34 cellular contexts compared by ENCODE assay signal in the genomic region with DNA sequence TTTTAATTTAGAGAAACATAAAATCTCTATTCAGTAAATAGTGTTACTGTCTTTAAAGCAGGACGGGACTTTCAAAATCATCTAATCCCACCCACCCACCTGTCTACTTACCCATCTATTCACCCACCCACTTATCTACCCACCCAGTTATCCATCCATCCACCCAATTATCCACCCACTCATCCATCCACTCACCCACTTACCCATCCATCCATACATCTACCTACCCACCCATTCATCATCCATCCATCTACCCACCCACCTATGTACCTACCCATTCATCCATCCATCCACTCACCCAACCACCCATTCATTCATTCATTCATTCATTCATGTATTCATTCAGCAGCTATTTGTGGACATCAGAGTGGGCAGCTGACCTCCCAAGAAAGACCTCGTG.
"Had no signal": no experiment of that assay in that cellular context is flagged by ENCODE, and none has a peak within 500 bp of the region (broad histone marks: within the 10 kb centered on the region; RNA-seq: fewer than 3 reads in every experiment).

No MANE protein-coding gene starts in this region.

- H3K9me3 ChIP-seq: body of pancreas had no signal

- H3K4me3 ChIP-seq: adrenal gland, body of pancreas, breast epithelium had no signal

- H3K4me1 ChIP-seq: adrenal gland, body of pancreas, breast epithelium had no signal

- H3K4me1 Mint-ChIP-seq: activated B cell treated with CpG ODN at 0.5 μM for 24 hours had no signal

- H3K27me3 ChIP-seq: adrenal gland, body of pancreas, brain microvascular endothelial cell, breast epithelium had no signal

- H3K4me3 Mint-ChIP-seq: activated B cell treated with CpG ODN at 0.5 μM for 24 hours; activated CD4-positive, alpha-beta memory T cell treated with anti-CD3 and anti-CD28 coated beads for 36 hours; activated CD4-positive, alpha-beta T cell treated with anti-CD3 and anti-CD28 coated beads, Interleukin-2, amount 10 ng/mL, durations not matched to agents 24 days and 14 days; activated CD8-positive, alpha-beta T cell treated with anti-CD3 and anti-CD28 coated beads for 36 hours; activated naive CD4-positive, alpha-beta T cell treated with anti-CD3 and anti-CD28 coated beads for 36 hours; activated naive CD8-positive, alpha-beta T cell treated with anti-CD3 and anti-CD28 coated beads for 36 hours; T-helper 1 cell treated with Interleukin-12 subunit alpha and Interleukin-12 subunit beta and Interleukin-4 antibody, amounts not matched to agents 30 μg/mL and 1 μg/mL, for 36 hours; T-helper 2 cell treated with Interferon-gamma antibody and Interleukin-4, amounts not matched to agents 5 μg/mL and 100 μg/mL, for 36 hours had no signal

- H3K27me3 Mint-ChIP-seq: activated B cell treated with CpG ODN at 0.5 μM for 24 hours; activated CD4-positive, alpha-beta memory T cell treated with anti-CD3 and anti-CD28 coated beads for 36 hours; activated CD4-positive, alpha-beta T cell treated with anti-CD3 and anti-CD28 coated beads, Interleukin-2, amount 10 ng/mL, durations not matched to agents 24 days and 14 days; activated CD8-positive, alpha-beta T cell treated with anti-CD3 and anti-CD28 coated beads for 36 hours; activated naive CD8-positive, alpha-beta T cell treated with anti-CD3 and anti-CD28 coated beads for 36 hours had no signal

- ATAC-seq: activated CD8-positive, alpha-beta T cell treated with anti-CD3 and anti-CD28 coated beads for 36 hours; activated naive CD4-positive, alpha-beta T cell treated with anti-CD3 and anti-CD28 coated beads, Interleukin-2, amount 50 U/mL, for 72 hours; body of pancreas had no signal

- H3K27ac Mint-ChIP-seq: activated B cell treated with CpG ODN at 0.5 μM for 24 hours; activated CD4-positive, alpha-beta memory T cell treated with anti-CD3 and anti-CD28 coated beads for 36 hours; activated CD4-positive, alpha-beta T cell treated with anti-CD3 and anti-CD28 coated beads, Interleukin-2, amount 10 ng/mL, durations not matched to agents 24 days and 14 days; activated CD8-positive, alpha-beta T cell treated with anti-CD3 and anti-CD28 coated beads for 36 hours; activated naive CD4-positive, alpha-beta T cell treated with anti-CD3 and anti-CD28 coated beads for 36 hours; activated naive CD8-positive, alpha-beta T cell treated with anti-CD3 and anti-CD28 coated beads for 36 hours; T-helper 1 cell treated with Interleukin-12 subunit alpha and Interleukin-12 subunit beta and Interleukin-4 antibody, amounts not matched to agents 30 μg/mL and 1 μg/mL, for 36 hours; T-helper 2 cell treated with Interferon-gamma antibody and Interleukin-4, amounts not matched to agents 5 μg/mL and 100 μg/mL, for 36 hours had no signal

- FAIRE-seq: astrocyte, TTC549 had no signal

- DNase-seq: activated B cell treated with CpG ODN at 0.5 μM for 24 hours; activated CD4-positive, alpha-beta memory T cell treated with anti-CD3 and anti-CD28 coated beads for 36 hours; activated CD4-positive, alpha-beta T cell treated with anti-CD3 and anti-CD28 coated beads for 4 hours; activated CD4-positive, alpha-beta T cell treated with anti-CD3 and anti-CD28 coated beads, Interleukin-2, amount 10 ng/mL, durations not matched to agents 24 days and 14 days; activated CD4-positive, alpha-beta T cell treated with anti-CD3 and anti-CD28 coated beads, Interleukin-2, amount 50 U/mL, for 1 hour; activated CD4-positive, alpha-beta T cell treated with anti-CD3 and anti-CD28 coated beads, Interleukin-2, amount 50 U/mL, for 4 hours; activated CD4-positive, CD25-positive, alpha-beta regulatory T cell treated with anti-CD3 and anti-CD28 coated beads, Interleukin-2, amount 50 U/mL, for 72 hours; activated CD8-positive, alpha-beta memory T cell treated with anti-CD3 and anti-CD28 coated beads, Interleukin-2, amount 50 U/mL, for 4 hours; activated CD8-positive, alpha-beta T cell treated with anti-CD3 and anti-CD28 coated beads for 36 hours; activated effector memory CD4-positive, alpha-beta T cell treated with anti-CD3 and anti-CD28 coated beads, Interleukin-2, amount 50 U/mL, for 16 hours; activated gamma-delta T cell treated with Interleukin-2 at 50 U/mL for 16 hours; activated naive CD4-positive, alpha-beta T cell; activated naive CD4-positive, alpha-beta T cell treated with anti-CD3 and anti-CD28 coated beads, Interleukin-2, amount 50 U/mL, for 16 hours; activated naive CD8-positive, alpha-beta T cell treated with anti-CD3 and anti-CD28 coated beads for 36 hours; activated T-cell treated with anti-CD3 and anti-CD28 coated beads for 4 hours; activated T-cell treated with anti-CD3 and anti-CD28 coated beads, Interleukin-2, amount 50 U/mL, for 1 hour; activated T-cell treated with anti-CD3 and anti-CD28 coated beads, Interleukin-2, amount 50 U/mL, for 48 hours; adrenal gland; amniotic stem cell; aorta; body of pancreas; brain microvascular endothelial cell; central memory CD4-positive, alpha-beta T cell; T-helper 1 cell; T-helper 2 cell; T-helper 9 cell had no signal

- H3K27ac ChIP-seq: adrenal gland, body of pancreas, brain microvascular endothelial cell, breast epithelium, VCaP had no signal
